Comparison of ENCODE assay signal across 8 cellular contexts in genomic region chr12:131829351-131829794, GRCh38. TPM values are rescaled to one million over a fixed set of nuclear protein-coding genes. Genes with fewer than 3 reads are reported as not detected.
A peak's percentile ranks its signal among the peaks of the same experiment; 100 is the strongest.
DNase-seq lines count a peak whose midpoint lies in the region; ATAC-seq and TF ChIP-seq lines count a peak whose summit lies in the region.

No MANE protein-coding gene starts in this region.

- intact Hi-C loops in psoas muscle (cut with DNase I), result loop anchor here in 1 of 2 donors (10.0 kb wide), 1 partner anchor 915 kb away; no protein-coding TSS in a partner anchor

- no peak overlapping the region for H3K27ac Mint-ChIP-seq in T-helper 17 cell

- H3K27me3 ChIP-seq in psoas muscle (ENCODE audit: insufficient read depth in 3 of 3, low read length in 2 of 3), result peaks cover 0 to 75% (median 10%) of the 10 kb centered on the region in 3 donors

- H3K4me1 Mint-ChIP-seq in T-helper 17 cell, result peaks cover 14% of the 10 kb centered on the region

- DNase-seq in DMS53 (lab: John Stamatoyannopoulos, UW) (peak; percentile 70), DMS53 treated with DMSO at 0.1 percent for 48 hours (lab: John Stamatoyannopoulos, UW; ENCODE audit: unreplicated experiment) (no peak), T-helper 17 cell (no peak), foreskin fibroblast (peak; percentile 29 to 64), psoas muscle (no peak)
- DNase-seq in stimulated activated CD8-positive, alpha-beta memory T cell treated with anti-CD3 and anti-CD28 coated beads, Interleukin-4, amount 100 ng/mL, for 48 hours, result no peak
- no peak for DNase-seq in stimulated activated CD4-positive, alpha-beta T cell treated with anti-CD3 and anti-CD28 coated beads, Interleukin-2, amount 100 ng/mL, for 24 hours

- H3K9me3 ChIP-seq in T-helper 17 cell (ENCODE audit: control insufficient read depth, low read length, poor library complexity, severe bottlenecking), result no peaks in the 10 kb centered on the region
- H3K9me3 ChIP-seq in psoas muscle, result no peaks in the 10 kb centered on the region

- no peaks in the 10 kb centered on the region for H3K36me3 Mint-ChIP-seq in T-helper 17 cell (ENCODE audit: low read depth)

- TF ChIP-seq CTCF in foreskin fibroblast (IDR thresholded peaks at IDR 0.05; ENCODE audit: low read depth, low read length) (no peak), psoas muscle (IDR thresholded peaks at IDR 0.05) (no peak)

- H3K36me3 ChIP-seq in psoas muscle (ENCODE audit: insufficient read depth in 1 of 2, low read depth in 1 of 2), result no peaks in the 10 kb centered on the region

- H3K4me3 ChIP-seq in foreskin fibroblast (ENCODE audit: low read depth in 1 of 2, low read length in 2 of 2) (peak overlapping the region; percentile 69 to 79), psoas muscle (peak overlapping the region; percentile 64)

- peak overlapping the region; percentile 86 for H3K4me3 Mint-ChIP-seq in T-helper 17 cell

- H3K27me3 Mint-ChIP-seq in T-helper 17 cell, result peaks cover 45% of the 10 kb centered on the region

- no peak overlapping the region for H3K27ac ChIP-seq in psoas muscle

- peak; percentile 4 for ATAC-seq in T-helper 17 cell
- peak in 1 of 4 donors; percentile 30 for ATAC-seq in psoas muscle
- ATAC-seq in HG03280 (IDR thresholded peaks at IDR 0.05; ENCODE audit: unreplicated experiment), result no peak

- WGBS in psoas muscle, 3 donors, result 8 to 11% (median 10%) methylated on average over 22 to 28 of the region's 28 CpGs

- H3K4me1 ChIP-seq in psoas muscle, result peaks cover 5% of the 10 kb centered on the region

RNA-seq across cellular contexts. Expression of gene MMP17, which starts 1.2 kb away (rescaled TPM):
- 1 to 10 TPM in 1 of 2 donors, not detected in 1; 2.5 TPM for total RNA-seq in T-helper 17 cell
- total RNA-seq in psoas muscle, result 1 to 10 TPM; 1.0 to 1.4 (median 1.3) TPM
- polyA plus RNA-seq in psoas muscle, result under 1 TPM; 0.64 to 0.91 (median 0.81) TPM

Comparison
In these comparisons a context has a peak if more than half of its experiments do, and no peak if none do; other contexts are left out.
1. DNase-seq: peak in DMS53 (single experiment) and foreskin fibroblast (2 of 2); none in DMS53 treated with DMSO at 0.1 percent for 48 hours (single experiment), T-helper 17 cell (0 of 3), psoas muscle (0 of 2), stimulated activated CD8-positive, alpha-beta memory T cell treated with anti-CD3 and anti-CD28 coated beads, Interleukin-4, amount 100 ng/mL, for 48 hours (single experiment) and stimulated activated CD4-positive, alpha-beta T cell treated with anti-CD3 and anti-CD28 coated beads, Interleukin-2, amount 100 ng/mL, for 24 hours (0 of 2).